In the genomic region with DNA sequence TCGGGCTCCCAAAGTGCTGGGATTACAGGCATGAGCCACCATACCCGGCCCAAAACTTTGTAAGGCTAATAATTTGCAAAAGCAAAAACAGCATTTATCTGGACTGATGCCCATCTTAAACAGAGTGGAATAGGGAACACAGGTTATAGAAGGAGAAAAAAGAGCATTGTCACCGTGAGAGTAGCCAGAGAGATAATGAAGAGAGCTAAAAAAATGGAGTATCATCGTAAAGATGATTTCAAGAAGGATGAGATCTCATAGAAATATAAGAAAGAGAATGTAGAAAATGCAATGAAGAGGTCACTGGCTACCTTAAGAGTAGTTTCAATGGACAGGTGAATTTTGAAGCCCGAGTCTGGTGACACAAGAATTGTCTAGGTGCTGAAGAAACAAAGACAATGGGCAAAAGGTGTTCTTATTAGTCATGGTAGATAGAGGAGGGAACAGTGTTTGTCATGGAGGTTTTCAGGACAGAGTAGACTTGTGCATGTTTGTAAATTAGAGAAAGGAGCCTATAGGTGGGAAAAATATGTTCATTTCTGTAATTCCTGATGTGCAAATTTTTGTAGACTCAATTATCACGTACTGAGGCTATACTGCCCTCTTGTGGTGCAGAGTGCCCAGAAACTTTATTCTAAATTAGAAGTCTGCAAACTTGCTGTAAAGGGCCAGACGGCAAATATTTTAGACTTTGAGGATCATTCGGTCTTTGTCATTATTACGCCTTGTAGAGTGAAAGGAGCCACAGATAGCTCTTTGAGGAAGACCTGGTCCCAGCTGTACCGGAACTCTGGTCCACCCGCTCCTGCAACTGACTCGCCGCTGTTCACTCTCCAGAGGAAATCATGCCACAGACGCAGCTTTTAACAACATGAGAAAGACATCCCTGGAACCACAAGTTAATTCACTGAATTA, we compare ENCODE assay signal across 8 cellular contexts. TPM values are rescaled to one million over a fixed set of nuclear protein-coding genes. Genes with fewer than 3 reads are reported as not detected.
DNase-seq lines count a peak whose midpoint lies in the region; ATAC-seq and TF ChIP-seq lines count a peak whose summit lies in the region.

No MANE protein-coding gene starts in this region.

- H3K4me2 ChIP-seq in GM23248 (ENCODE audit: unreplicated experiment): peak overlapping the region; percentile 79

- H3K27me3 ChIP-seq in GM23248 (replicated peaks; ENCODE audit: insufficient read depth): peaks cover 34% of the 10 kb centered on the region

- H3K4me1 Mint-ChIP-seq in activated CD4-positive, alpha-beta memory T cell treated with anti-CD3 and anti-CD28 coated beads for 36 hours (ENCODE audit: low read depth): peaks cover 10% of the 10 kb centered on the region
- H3K4me1 Mint-ChIP-seq in effector memory CD8-positive, alpha-beta T cell (ENCODE audit: low read depth in 2 of 2): peaks cover 0 to 5% of the 10 kb centered on the region in 2 donors
- peaks cover 9% of the 10 kb centered on the region in 2 donors for H3K4me1 Mint-ChIP-seq in natural killer cell treated with Interleukin-12 subunit alpha and Interleukin-12 subunit beta and Interleukin-15 and Interleukin-18, amount 100 ng/mL, for 72 hours (ENCODE audit: low read depth in 2 of 2)

- DNase-seq in AG09319 (ENCODE audit: extremely low read depth, low read depth): peak; percentile 2
- DNase-seq in GM23248: peak; percentile 68
- DNase-seq in NCI-H748 (lab: John Stamatoyannopoulos, UW; ENCODE audit: unreplicated experiment): peak; percentile 45
- peak; percentile 63 for DNase-seq in activated CD4-positive, alpha-beta memory T cell treated with anti-CD3 and anti-CD28 coated beads for 36 hours
- peak; percentile 71 to 73 (median 71) for DNase-seq in effector memory CD8-positive, alpha-beta T cell
- no peak for DNase-seq in natural killer cell treated with Interleukin-12 subunit alpha and Interleukin-12 subunit beta and Interleukin-15 and Interleukin-18, amount 100 ng/mL, for 72 hours (ENCODE audit: low spot score)
- peak; percentile 86 for DNase-seq in superior temporal gyrus (ENCODE audit: extremely low spot score)

- H3K4me3 ChIP-seq in GM23248: 0 out of 2 replicates have a peak overlapping the region, but pooled peaks have one; percentile 50

- TF ChIP-seq CTCF in AG09319 (IDR thresholded peaks at IDR 0.05; ENCODE audit: low read depth, low read length): peak; percentile 81

- no peaks in the 10 kb centered on the region for H3K9me3 ChIP-seq in GM23248 (ENCODE audit: low read depth)

- no peaks in the 10 kb centered on the region for H3K36me3 Mint-ChIP-seq in activated CD4-positive, alpha-beta memory T cell treated with anti-CD3 and anti-CD28 coated beads for 36 hours
- H3K36me3 Mint-ChIP-seq in effector memory CD8-positive, alpha-beta T cell (ENCODE audit: insufficient read depth): no peaks in the 10 kb centered on the region
- H3K36me3 Mint-ChIP-seq in natural killer cell treated with Interleukin-12 subunit alpha and Interleukin-12 subunit beta and Interleukin-15 and Interleukin-18, amount 100 ng/mL, for 72 hours: no peaks in the 10 kb centered on the region

- peak; percentile 71 for ATAC-seq in effector memory CD8-positive, alpha-beta T cell (replicated peaks)
- peak in 1 of 2 donors; percentile 36 for ATAC-seq in natural killer cell treated with Interleukin-12 subunit alpha and Interleukin-12 subunit beta and Interleukin-15 and Interleukin-18, amount 100 ng/mL, for 72 hours
- ATAC-seq in GM21515 (IDR thresholded peaks at IDR 0.05; ENCODE audit: unreplicated experiment): no peak

- in situ Hi-C loops in GM23248 (cut with MboI): no loop called here

- H3K4me1 ChIP-seq in GM23248 (ENCODE audit: insufficient read depth): no peaks in the 10 kb centered on the region

- H3K9me2 ChIP-seq in GM23248 (ENCODE audit: insufficient read depth): no peaks in the 10 kb centered on the region

- H3K27ac ChIP-seq in GM23248: no peak overlapping the region

- no peak overlapping the region for H3K27ac Mint-ChIP-seq in activated CD4-positive, alpha-beta memory T cell treated with anti-CD3 and anti-CD28 coated beads for 36 hours
- no peak overlapping the region for H3K27ac Mint-ChIP-seq in effector memory CD8-positive, alpha-beta T cell
- H3K27ac Mint-ChIP-seq in natural killer cell treated with Interleukin-12 subunit alpha and Interleukin-12 subunit beta and Interleukin-15 and Interleukin-18, amount 100 ng/mL, for 72 hours: no peak overlapping the region

- H3K36me3 ChIP-seq in GM23248 (ENCODE audit: low read depth): no peaks in the 10 kb centered on the region

- WGBS in GM23248 (ENCODE audit: low coverage in 1 of 2, low lambda C conversion rate in 2 of 2, missing lambda C conversion rate in 2 of 2), 2 experiments: 31 to 35% methylated on average over 14 of the region's 14 CpGs

- no peaks in the 10 kb centered on the region for H4K20me1 ChIP-seq in GM23248 (ENCODE audit: insufficient read depth)

- no peaks in the 10 kb centered on the region for H3K79me2 ChIP-seq in GM23248 (ENCODE audit: insufficient read depth)

- H3F3A ChIP-seq in GM23248 (ENCODE audit: insufficient read depth): no peaks in the 10 kb centered on the region

- CTCF ChIA-PET in activated CD4-positive, alpha-beta memory T cell treated with anti-CD3 and anti-CD28 coated beads for 36 hours (lab: Charles Lee): interaction anchor here (0.6 to 2.9 kb wide), 27 partner anchors 8 to 641 kb away, joined by 3 to 24 read pairs (median 4); partner anchors contain the start of genes KLHL12, RABIF and TMEM183A

- POLR2A ChIA-PET in activated CD4-positive, alpha-beta memory T cell treated with anti-CD3 and anti-CD28 coated beads for 36 hours (lab: Charles Lee): interaction anchor here (0.7 kb wide), 1 partner anchor 160 kb away, joined by 4 read pairs; no protein-coding TSS in a partner anchor

- H3K9me3 Mint-ChIP-seq in activated CD4-positive, alpha-beta memory T cell treated with anti-CD3 and anti-CD28 coated beads for 36 hours: no peaks in the 10 kb centered on the region
- H3K9me3 Mint-ChIP-seq in effector memory CD8-positive, alpha-beta T cell: no peaks in the 10 kb centered on the region
- H3K9me3 Mint-ChIP-seq in natural killer cell treated with Interleukin-12 subunit alpha and Interleukin-12 subunit beta and Interleukin-15 and Interleukin-18, amount 100 ng/mL, for 72 hours: no peaks in the 10 kb centered on the region

- H3K27me3 Mint-ChIP-seq in activated CD4-positive, alpha-beta memory T cell treated with anti-CD3 and anti-CD28 coated beads for 36 hours: peaks cover 22% of the 10 kb centered on the region
- H3K27me3 Mint-ChIP-seq in effector memory CD8-positive, alpha-beta T cell: peaks cover 37 to 48% of the 10 kb centered on the region in 2 donors
- H3K27me3 Mint-ChIP-seq in natural killer cell treated with Interleukin-12 subunit alpha and Interleukin-12 subunit beta and Interleukin-15 and Interleukin-18, amount 100 ng/mL, for 72 hours: peaks cover 26 to 38% of the 10 kb centered on the region in 2 donors

- peak overlapping the region; percentile 31; the same call in 1 of the 2 replicates for H3K9ac ChIP-seq in GM23248

- peak overlapping the region; percentile 33 for H3K4me3 Mint-ChIP-seq in activated CD4-positive, alpha-beta memory T cell treated with anti-CD3 and anti-CD28 coated beads for 36 hours
- no peak overlapping the region for H3K4me3 Mint-ChIP-seq in effector memory CD8-positive, alpha-beta T cell
- peak overlapping the region; percentile 12 for H3K4me3 Mint-ChIP-seq in natural killer cell treated with Interleukin-12 subunit alpha and Interleukin-12 subunit beta and Interleukin-15 and Interleukin-18, amount 100 ng/mL, for 72 hours

- intact Hi-C loops in activated CD4-positive, alpha-beta memory T cell treated with anti-CD3 and anti-CD28 coated beads for 36 hours (cut with micrococcal nuclease): loop anchor here (2.0 kb wide), 5 partner anchors 30 to 248 kb away; partner anchors contain the start of genes KLHL12, PCAT6 and RABIF

- peak overlapping the region; percentile 78 for H2AFZ ChIP-seq in GM23248

RNA-seq across cellular contexts. Expression of gene TMEM183A, which starts 8.1 kb away (rescaled TPM):
- 92.7 and 111 TPM in 2 replicates for total RNA-seq in GM23248 (2014; rRNA removed; shearing (Covaris generic))
- polyA plus RNA-seq in GM23248 (2016; fragmentation: Nextera tagmentation; extraction: Ambion mirVana): 57.3 TPM in 2 replicates
- total RNA-seq in activated CD4-positive, alpha-beta memory T cell treated with anti-CD3 and anti-CD28 coated beads for 36 hours: 10 to 100 TPM; 68.1 to 76.5 TPM
- total RNA-seq in natural killer cell treated with Interleukin-12 subunit alpha and Interleukin-12 subunit beta and Interleukin-15 and Interleukin-18, amount 100 ng/mL, for 72 hours: 10 to 100 TPM; 65.1 to 93.0 TPM

RNA-seq across cellular contexts. Expression of gene PPFIA4, which starts 27.2 kb away (rescaled TPM):
- 13.6 and 16.1 TPM in 2 replicates for total RNA-seq in GM23248 (2014; rRNA removed; shearing (Covaris generic))
- 3.2 and 4.9 TPM in 2 replicates for polyA plus RNA-seq in GM23248 (2016; fragmentation: Nextera tagmentation; extraction: Ambion mirVana)
- total RNA-seq in activated CD4-positive, alpha-beta memory T cell treated with anti-CD3 and anti-CD28 coated beads for 36 hours: 10 to 100 TPM; 16.7 to 21.4 TPM
- total RNA-seq in natural killer cell treated with Interleukin-12 subunit alpha and Interleukin-12 subunit beta and Interleukin-15 and Interleukin-18, amount 100 ng/mL, for 72 hours: 10 to 100 TPM; 19.6 to 44.7 TPM

RNA-seq across cellular contexts. Expression of gene CYB5R1, which starts 32.0 kb away (rescaled TPM):
- 28.7 and 32.9 TPM in 2 replicates for total RNA-seq in GM23248 (2014; rRNA removed; shearing (Covaris generic))
- 40.7 and 45.9 TPM in 2 replicates for polyA plus RNA-seq in GM23248 (2016; fragmentation: Nextera tagmentation; extraction: Ambion mirVana)
- total RNA-seq in activated CD4-positive, alpha-beta memory T cell treated with anti-CD3 and anti-CD28 coated beads for 36 hours: 10 to 100 TPM; 15.4 to 17.7 TPM
- total RNA-seq in natural killer cell treated with Interleukin-12 subunit alpha and Interleukin-12 subunit beta and Interleukin-15 and Interleukin-18, amount 100 ng/mL, for 72 hours: 10 to 100 TPM; 26.3 to 35.6 TPM

RNA-seq across cellular contexts. Expression of gene ADIPOR1, which starts 41.0 kb away (rescaled TPM):
- 83.2 and 101 TPM in 2 replicates for total RNA-seq in GM23248 (2014; rRNA removed; shearing (Covaris generic))
- polyA plus RNA-seq in GM23248 (2016; fragmentation: Nextera tagmentation; extraction: Ambion mirVana): 110 and 111 TPM in 2 replicates
- total RNA-seq in activated CD4-positive, alpha-beta memory T cell treated with anti-CD3 and anti-CD28 coated beads for 36 hours: 10 to 100 TPM; 75.2 to 76.6 TPM
- total RNA-seq in natural killer cell treated with Interleukin-12 subunit alpha and Interleukin-12 subunit beta and Interleukin-15 and Interleukin-18, amount 100 ng/mL, for 72 hours: 10 to 100 TPM; 83.3 to 92.5 TPM

Comparison
In these comparisons a context has a peak if more than half of its experiments do, and no peak if none do; other contexts are left out.
1. H3K4me3 Mint-ChIP-seq: peak in activated CD4-positive, alpha-beta memory T cell treated with anti-CD3 and anti-CD28 coated beads for 36 hours (single experiment) and natural killer cell treated with Interleukin-12 subunit alpha and Interleukin-12 subunit beta and Interleukin-15 and Interleukin-18, amount 100 ng/mL, for 72 hours (single experiment); none in effector memory CD8-positive, alpha-beta T cell (0 of 2).